1 cellular context compared by ENCODE assay signal in genomic region chr2:38108907-38109731, GRCh38.
TF ChIP-seq lines count a peak whose summit lies in the region.

No MANE protein-coding gene starts in this region.

TF ChIP-seq in GM23338, 12 proteins besides CTCF, POLR2A, EP300 and RAD21 (continued from another document):
- TF ChIP-seq ZNF462 (CRISPR knock-in tag; IDR thresholded peaks at IDR 0.05) (no peak), STAT1 (IDR thresholded peaks at IDR 0.05; ENCODE audit: unreplicated experiment) (no peak), ZNF114 (CRISPR knock-in tag; IDR thresholded peaks at IDR 0.05) (no peak)
TF ChIP-seq in GM23338: peak in this region for 0.
